In the genomic region with DNA sequence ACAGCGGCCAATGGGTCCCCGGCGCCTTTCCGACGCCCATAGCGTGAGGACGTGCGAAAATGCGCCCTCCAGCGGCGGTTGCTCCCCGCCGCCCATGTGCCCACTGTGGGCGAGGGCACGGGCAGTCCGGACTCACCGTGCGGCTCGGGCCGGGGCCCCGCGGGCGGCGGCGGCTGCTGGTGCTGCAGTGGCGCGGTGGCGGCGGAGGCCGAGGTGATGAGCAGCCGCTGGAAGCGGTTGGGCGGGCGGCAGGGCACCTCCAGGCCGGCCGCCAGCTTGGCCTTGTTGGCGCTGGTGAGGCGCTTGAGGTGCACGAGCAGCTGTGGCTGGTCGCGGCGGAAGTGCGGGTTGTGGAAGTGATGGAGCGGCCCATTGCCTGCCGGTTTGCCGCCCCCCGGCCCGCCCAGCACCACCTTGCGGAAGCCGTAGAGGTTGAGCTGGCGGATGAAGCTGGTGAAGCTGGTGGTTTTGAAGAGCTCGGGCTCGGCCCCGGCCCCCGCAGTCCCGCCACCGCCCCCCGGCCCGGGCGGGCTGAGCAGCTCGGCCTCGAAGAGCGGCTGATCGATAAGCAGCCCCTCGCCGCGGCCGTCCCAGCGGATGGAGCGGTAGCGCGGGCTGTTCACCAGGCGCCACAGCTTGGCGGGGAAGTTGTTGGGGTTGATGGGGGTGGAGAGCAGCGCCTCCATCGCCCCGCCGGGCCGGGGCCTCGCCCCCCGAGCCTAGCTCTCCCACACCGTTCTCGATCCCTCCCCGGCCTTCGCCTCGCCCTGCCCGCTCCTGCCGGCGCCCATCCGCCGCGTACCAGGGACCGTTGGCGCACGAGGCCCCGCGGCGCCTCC, we compare ENCODE assay signal across 9 cellular contexts. TPM values are rescaled to one million over a fixed set of nuclear protein-coding genes. Genes with fewer than 3 reads are reported as not detected.
DNase-seq lines count a peak whose midpoint lies in the region; ATAC-seq and TF ChIP-seq lines count a peak whose summit lies in the region.
"Had no signal": no experiment of that assay in that cellular context is flagged by ENCODE, and none has a peak within 500 bp of the region (broad histone marks: within the 10 kb centered on the region; RNA-seq: fewer than 3 reads in every experiment).

A gene with protein sequence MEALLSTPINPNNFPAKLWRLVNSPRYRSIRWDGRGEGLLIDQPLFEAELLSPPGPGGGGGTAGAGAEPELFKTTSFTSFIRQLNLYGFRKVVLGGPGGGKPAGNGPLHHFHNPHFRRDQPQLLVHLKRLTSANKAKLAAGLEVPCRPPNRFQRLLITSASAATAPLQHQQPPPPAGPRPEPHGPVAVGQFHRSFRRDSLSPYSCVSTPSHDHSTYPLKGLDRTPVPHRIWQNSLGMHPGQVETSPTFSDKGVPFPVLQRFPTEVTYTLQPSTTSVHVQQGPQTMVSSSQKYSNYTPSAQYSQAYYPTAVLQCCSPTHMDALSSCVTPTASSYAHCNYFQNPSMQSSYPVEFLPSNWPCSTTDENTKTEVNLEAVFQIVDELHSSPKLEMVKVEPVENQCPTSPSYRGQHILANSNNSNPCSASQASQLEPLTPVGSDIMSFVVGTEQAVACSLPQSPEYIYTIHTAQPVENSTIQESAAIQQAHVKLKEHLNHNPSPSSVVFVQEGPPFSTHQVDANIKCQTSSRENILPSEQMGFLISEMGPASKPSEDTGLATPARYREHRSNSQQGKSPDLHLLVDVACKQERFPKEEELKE (minus strand): TSS at position 820 of the 839 bp plus-strand sequence. CDS start 134 bp downstream, at position 686.

- 12 to 62% (median 32%) methylated on average over 29 to 97 of the region's 98 CpGs for WGBS in spleen, 5 donors

- TF ChIP-seq POLR2A in spleen (IDR thresholded peaks at IDR 0.05) = no peak
- no peak for TF ChIP-seq POLR2A in GM18505 (IDR thresholded peaks at IDR 0.05; ENCODE audit: borderline replicate concordance, extremely low read depth, insufficient read depth, insufficient read length)

- H3K4me3 ChIP-seq in colonic mucosa (peak within 1 kb of the TSS; percentile 13), spleen (peak within 1 kb of the TSS; percentile 16 to 70 (median 38))

- H3K36me3 ChIP-seq in ES-I3 (ENCODE audit: insufficient read depth, low read length) (peaks cover 22% of the 10 kb centered on the region), colonic mucosa (peaks cover 19% of the 10 kb centered on the region), spleen (peaks cover 6 to 57% (median 41%) of the 10 kb centered on the region in 6 donors)

- H3K4me1 ChIP-seq in ES-I3 (ENCODE audit: insufficient read depth, low read length) = no peaks in the 10 kb centered on the region
- H3K4me1 ChIP-seq in colonic mucosa = no peaks in the 10 kb centered on the region
- peaks cover 0 to 16% (median 7%) of the 10 kb centered on the region in 6 donors for H3K4me1 ChIP-seq in spleen
- H3K4me1 ChIP-seq: adrenal gland had no signal

- POLR2A ChIA-PET in RWPE1 (lab: Yijun Ruan, JAX; ENCODE audit: low non-redundant PET) = no interaction called here

- H3K9ac ChIP-seq in ES-I3 (ENCODE audit: low read depth, low read length) (peak within 1 kb of the TSS; percentile 42; the same call in 1 of the 2 replicates), colonic mucosa (ENCODE audit: low read depth in 2 of 2, low read length in 2 of 2) (no peak within 1 kb of the TSS)

- H3K27me3 ChIP-seq in colonic mucosa (no peaks in the 10 kb centered on the region), spleen (replicated peaks in 1 of 7) (no peaks in the 10 kb centered on the region)
- H3K27me3 ChIP-seq: adrenal gland had no signal

- TF ChIP-seq CTCF in colonic mucosa (IDR thresholded peaks at IDR 0.05) (no peak), spleen (IDR thresholded peaks at IDR 0.05 in 8 of 11, conservative IDR thresholded peaks at IDR 0.05 in 3 of 11) (peak in 9 of 11 experiments; percentile 17 to 74 (median 51)), RWPE1 (conservative IDR thresholded peaks at IDR 0.05; ENCODE audit: low read depth) (no peak)

- peak; percentile 83 to 85 for ATAC-seq in activated CD4-positive, CD25-positive, alpha-beta regulatory T cell treated with anti-CD3 and anti-CD28 coated beads, Interleukin-2, amount 50 U/mL, for 24 hours
- ATAC-seq in GM18870 (IDR thresholded peaks at IDR 0.05; ENCODE audit: unreplicated experiment) (no peak), GM21360 (IDR thresholded peaks at IDR 0.05; ENCODE audit: unreplicated experiment) (no peak), GM18505 (IDR thresholded peaks at IDR 0.05; ENCODE audit: unreplicated experiment) (no peak)

- CTCF ChIA-PET in RWPE1 (lab: Yijun Ruan, JAX) = no interaction called here

- no peak within 1 kb of the TSS for H3K27ac ChIP-seq in colonic mucosa
- H3K27ac ChIP-seq in spleen = peak within 1 kb of the TSS; percentile 38 to 84 (median 68)
- no peak within 1 kb of the TSS for H3K27ac ChIP-seq in RWPE1
- H3K27ac ChIP-seq: adrenal gland had no signal

- no peaks in the 10 kb centered on the region for H3K9me3 ChIP-seq in ES-I3 (ENCODE audit: control insufficient read depth, insufficient read depth, low read length)
- no peaks in the 10 kb centered on the region for H3K9me3 ChIP-seq in colonic mucosa
- H3K9me3 ChIP-seq in spleen = no peaks in the 10 kb centered on the region
- H3K9me3 ChIP-seq: adrenal gland had no signal

- intact Hi-C loops in colonic mucosa (cut with DNase I) = no loop called here
- intact Hi-C loops in spleen (cut with DNase I; ENCODE audit: low total_unique reads) = no loop called here

- DNase-seq in colonic mucosa (no peak), spleen (peak; percentile 96), RWPE1 (ENCODE audit: low spot score) (no peak)

RNA-seq across cellular contexts. Expression of the gene that starts here (rescaled TPM):
- total RNA-seq in colonic mucosa = under 1 TPM in 1 of 2 donors, not detected in 1; 0.07 TPM
- total RNA-seq in spleen = 1 to 10 TPM; 1.1 to 1.7 (median 1.3) TPM
- polyA plus RNA-seq in spleen = under 1 TPM; 0.57 to 0.79 (median 0.61) TPM
- total RNA-seq: adrenal gland had no signal

Comparison
In these comparisons a context has a peak if more than half of its experiments do, and no peak if none do; other contexts are left out.
1. ATAC-seq: peak in activated CD4-positive, CD25-positive, alpha-beta regulatory T cell treated with anti-CD3 and anti-CD28 coated beads, Interleukin-2, amount 50 U/mL, for 24 hours (2 of 2); none in GM18870 (single experiment), GM21360 (single experiment) and GM18505 (single experiment).
2. H3K27ac ChIP-seq: peak in spleen (8 of 8); none in colonic mucosa (single experiment) and RWPE1 (single experiment).
3. CTCF ChIP-seq: peak in spleen (9 of 11); none in colonic mucosa (single experiment) and RWPE1 (single experiment).